Comparison of ENCODE assay signal across 22 cellular contexts in genomic region chr1:27358928-27359313, GRCh38. TPM values are rescaled to one million over a fixed set of nuclear protein-coding genes. Genes with fewer than 3 reads are reported as not detected.
DNase-seq lines count a peak whose midpoint lies in the region; ATAC-seq, FAIRE-seq and TF ChIP-seq lines count a peak whose summit lies in the region.
"Had no signal": no experiment of that assay in that cellular context is flagged by ENCODE, and none has a peak within 500 bp of the region (broad histone marks: within the 10 kb centered on the region; RNA-seq: fewer than 3 reads in every experiment).

No MANE protein-coding gene starts in this region.

- peaks cover 15% of the 10 kb centered on the region in 2 donors for H3K36me3 ChIP-seq in kidney (ENCODE audit: control insufficient read depth in 1 of 2, insufficient read depth in 2 of 2, low read length in 2 of 2)

- H3K9me3 Mint-ChIP-seq in activated CD4-positive, alpha-beta T cell treated with anti-CD3 and anti-CD28 coated beads, Interleukin-2, amount 10 ng/mL, durations not matched to agents 24 days and 14 days, result no peaks in the 10 kb centered on the region
- H3K9me3 Mint-ChIP-seq in activated B cell treated with CpG ODN at 0.5 μM for 24 hours, result no peaks in the 10 kb centered on the region
- no peaks in the 10 kb centered on the region for H3K9me3 Mint-ChIP-seq in naive thymus-derived CD8-positive, alpha-beta T cell
- H3K9me3 Mint-ChIP-seq: activated T-cell treated with anti-CD3 and anti-CD28 coated beads, Interleukin-2, amount 50 U/mL, for 72 hours had no signal

- intact Hi-C loops in activated CD4-positive, alpha-beta T cell treated with anti-CD3 and anti-CD28 coated beads, Interleukin-2, amount 10 ng/mL, durations not matched to agents 24 days and 14 days (cut with micrococcal nuclease), result no loop called here
- intact Hi-C loops in activated B cell treated with CpG ODN at 0.5 μM for 24 hours (cut with micrococcal nuclease) (no loop called here), kidney (cut with DNase I) (no loop called here)

- no peak overlapping the region for H3K27ac Mint-ChIP-seq in activated CD4-positive, alpha-beta T cell treated with anti-CD3 and anti-CD28 coated beads, Interleukin-2, amount 10 ng/mL, durations not matched to agents 24 days and 14 days
- peak overlapping the region; percentile 30 for H3K27ac Mint-ChIP-seq in activated B cell treated with CpG ODN at 0.5 μM for 24 hours
- peak overlapping the region in 4 of 10 donors; percentile 49 to 80 (median 64) for H3K27ac Mint-ChIP-seq in naive thymus-derived CD8-positive, alpha-beta T cell
- H3K27ac Mint-ChIP-seq: activated naive CD8-positive, alpha-beta T cell; activated T-cell treated with anti-CD3 and anti-CD28 coated beads, Interleukin-2, amount 50 U/mL, for 72 hours had no signal

- ATAC-seq in activated B cell treated with CpG ODN at 0.5 μM for 24 hours (ENCODE audit: low read depth) (no peak), left lobe of liver (no peak)
- ATAC-seq in naive thymus-derived CD8-positive, alpha-beta T cell, result no peak
- ATAC-seq: activated T-cell treated with anti-CD3 and anti-CD28 coated beads, Interleukin-2, amount 50 U/mL, for 72 hours; gastrocnemius medialis; sciatic nerve had no signal

- no peak for DNase-seq in activated CD4-positive, alpha-beta T cell treated with anti-CD3 and anti-CD28 coated beads, Interleukin-2, amount 10 ng/mL, durations not matched to agents 24 days and 14 days
- DNase-seq in activated CD4-positive, alpha-beta T cell treated with anti-CD3 and anti-CD28 coated beads, Interleukin-2, amount 50 U/mL, for 4 hours, result no peak
- DNase-seq in activated B cell treated with CpG ODN at 0.5 μM for 24 hours, result no peak
- no peak for DNase-seq in naive thymus-derived CD8-positive, alpha-beta T cell
- no peak for DNase-seq in left lobe of liver (ENCODE audit: low spot score)
- no peak for DNase-seq in kidney
- DNase-seq: activated T-cell treated with anti-CD3 and anti-CD28 coated beads, Interleukin-2, amount 50 U/mL, for 72 hours; effector CD8-positive, alpha-beta T cell; gastrocnemius medialis; KG1; NCI-H1694; stimulated activated CD4-positive, alpha-beta T cell treated with anti-CD3 and anti-CD28 coated beads, Interleukin-15, amount 100 ng/mL, for 24 hours; substantia nigra had no signal

- H3K4me1 ChIP-seq in kidney (ENCODE audit: control insufficient read depth in 1 of 2, insufficient read depth in 1 of 2, low read depth in 1 of 2, low read length in 2 of 2), result peaks cover 0 to 6% of the 10 kb centered on the region in 2 donors
- H3K4me1 ChIP-seq: gastrocnemius medialis had no signal

- H3K4me3 Mint-ChIP-seq in activated CD4-positive, alpha-beta T cell treated with anti-CD3 and anti-CD28 coated beads, Interleukin-2, amount 10 ng/mL, durations not matched to agents 24 days and 14 days, result peak overlapping the region; percentile 17
- peak overlapping the region; percentile 38 for H3K4me3 Mint-ChIP-seq in activated B cell treated with CpG ODN at 0.5 μM for 24 hours
- H3K4me3 Mint-ChIP-seq in naive thymus-derived CD8-positive, alpha-beta T cell, result peak overlapping the region in 8 of 10 donors; percentile 23 to 79 (median 56)

- H3K27me3 Mint-ChIP-seq in activated CD4-positive, alpha-beta T cell treated with anti-CD3 and anti-CD28 coated beads, Interleukin-2, amount 10 ng/mL, durations not matched to agents 24 days and 14 days, result no peaks in the 10 kb centered on the region
- no peaks in the 10 kb centered on the region for H3K27me3 Mint-ChIP-seq in activated B cell treated with CpG ODN at 0.5 μM for 24 hours
- no peaks in the 10 kb centered on the region for H3K27me3 Mint-ChIP-seq in naive thymus-derived CD8-positive, alpha-beta T cell
- H3K27me3 Mint-ChIP-seq: activated naive CD8-positive, alpha-beta T cell had no signal

- H3K4me1 Mint-ChIP-seq in activated CD4-positive, alpha-beta T cell treated with anti-CD3 and anti-CD28 coated beads, Interleukin-2, amount 10 ng/mL, durations not matched to agents 24 days and 14 days, result peaks cover 29% of the 10 kb centered on the region
- peaks cover 46% of the 10 kb centered on the region for H3K4me1 Mint-ChIP-seq in activated B cell treated with CpG ODN at 0.5 μM for 24 hours
- H3K4me1 Mint-ChIP-seq in naive thymus-derived CD8-positive, alpha-beta T cell, result peaks cover 16 to 59% (median 50%) of the 10 kb centered on the region in 4 donors

- no peak overlapping the region for H3K9ac ChIP-seq in kidney (ENCODE audit: low read length in 2 of 2)

- H3K27ac ChIP-seq in kidney (ENCODE audit: low read depth in 2 of 2, low read length in 2 of 2), result no peak overlapping the region
- H3K27ac ChIP-seq: esophagus muscularis mucosa, gastrocnemius medialis had no signal

- H3K4me3 ChIP-seq in kidney (ENCODE audit: low read length in 2 of 2), result no peak overlapping the region
- H3K4me3 ChIP-seq: esophagus muscularis mucosa, gastrocnemius medialis had no signal

- H3K36me3 Mint-ChIP-seq in activated CD4-positive, alpha-beta T cell treated with anti-CD3 and anti-CD28 coated beads, Interleukin-2, amount 10 ng/mL, durations not matched to agents 24 days and 14 days (ENCODE audit: low read depth), result peaks cover 4% of the 10 kb centered on the region
- peaks cover 4% of the 10 kb centered on the region for H3K36me3 Mint-ChIP-seq in activated B cell treated with CpG ODN at 0.5 μM for 24 hours (ENCODE audit: low read depth)
- no peaks in the 10 kb centered on the region for H3K36me3 Mint-ChIP-seq in naive thymus-derived CD8-positive, alpha-beta T cell
- H3K36me3 Mint-ChIP-seq: activated naive CD8-positive, alpha-beta T cell had no signal

- no peak for FAIRE-seq in kidney (lab: Jason Lieb, UNC)
- FAIRE-seq: D721Med had no signal

- no peaks in the 10 kb centered on the region for H3K9me3 ChIP-seq in kidney (ENCODE audit: control insufficient read depth in 1 of 2, low read length in 2 of 2)
- H3K9me3 ChIP-seq: esophagus muscularis mucosa, gastrocnemius medialis had no signal

- CTCF ChIA-PET in activated B cell treated with CpG ODN at 0.5 μM for 24 hours (lab: Charles Lee), result interaction anchor here (1.1 to 3.9 kb wide), 6 partner anchors 7 to 247 kb away, joined by 5 to 43 read pairs (median 16); partner anchors contain the start of genes AHDC1, CD164L2 and MAP3K6

- POLR2A ChIA-PET in activated B cell treated with CpG ODN at 0.5 μM for 24 hours (lab: Charles Lee), result interaction anchor here (9.1 kb wide), 1 partner anchor 16 kb away, joined by 75 read pairs; the partner anchor contains the start of gene SYTL1
- POLR2A ChIA-PET in naive thymus-derived CD8-positive, alpha-beta T cell (lab: Charles Lee), result interaction anchor here (2.2 to 9.7 kb wide), 4 partner anchors 7 to 16 kb away, joined by 9 to 142 read pairs (median 22); partner anchors contain the start of genes MAP3K6 and SYTL1

- TF ChIP-seq CTCF in activated B cell treated with CpG ODN at 0.5 μM for 24 hours (IDR thresholded peaks at IDR 0.05), result no peak
- no peak for TF ChIP-seq CTCF in kidney (IDR thresholded peaks at IDR 0.05; ENCODE audit: borderline replicate concordance, extremely low read depth, insufficient read depth)

RNA-seq across cellular contexts. Expression of gene MAP3K6, which starts 7.8 kb away (rescaled TPM):
- total RNA-seq in activated CD4-positive, alpha-beta T cell treated with anti-CD3 and anti-CD28 coated beads, Interleukin-2, amount 10 ng/mL, durations not matched to agents 24 days and 14 days, result 13.2 and 14.7 TPM in 2 replicates
- total RNA-seq in activated B cell treated with CpG ODN at 0.5 μM for 24 hours, result 4.6 and 7.4 TPM in 2 replicates
- total RNA-seq in naive thymus-derived CD8-positive, alpha-beta T cell, result 10 to 100 TPM; 10.1 to 11.6 TPM
- polyA plus RNA-seq in naive thymus-derived CD8-positive, alpha-beta T cell, result 1 to 10 TPM; 1.7 to 6.0 (median 3.0) TPM
- 7.1 TPM for total RNA-seq in left lobe of liver
- 86.7 TPM for total RNA-seq in kidney
- polyA plus RNA-seq in kidney (ENCODE audit: insufficient read depth, low read depth, low replicate concordance), result 59.7 TPM

RNA-seq across cellular contexts. Expression of gene FCN3, which starts 15.7 kb away (rescaled TPM):
- not detected in 2 replicates for total RNA-seq in activated CD4-positive, alpha-beta T cell treated with anti-CD3 and anti-CD28 coated beads, Interleukin-2, amount 10 ng/mL, durations not matched to agents 24 days and 14 days
- total RNA-seq in activated B cell treated with CpG ODN at 0.5 μM for 24 hours (not detected in 2 replicates), left lobe of liver (101 TPM), kidney (7.9 TPM)
- not detected for total RNA-seq in naive thymus-derived CD8-positive, alpha-beta T cell
- polyA plus RNA-seq in naive thymus-derived CD8-positive, alpha-beta T cell, result not detected
- polyA plus RNA-seq in kidney (ENCODE audit: insufficient read depth, low read depth, low replicate concordance), result 240 TPM
- total RNA-seq: A172; activated T-cell treated with anti-CD3 and anti-CD28 coated beads, Interleukin-2, amount 50 U/mL, for 72 hours; kidney epithelial cell; lung microvascular endothelial cell had no signal
- polyA plus RNA-seq: BJ had no signal

RNA-seq across cellular contexts. Expression of gene SYTL1, which starts 17.1 kb away (rescaled TPM):
- 29.7 and 29.8 TPM in 2 replicates for total RNA-seq in activated CD4-positive, alpha-beta T cell treated with anti-CD3 and anti-CD28 coated beads, Interleukin-2, amount 10 ng/mL, durations not matched to agents 24 days and 14 days
- total RNA-seq in activated B cell treated with CpG ODN at 0.5 μM for 24 hours, result 76.0 and 81.9 TPM in 2 replicates
- total RNA-seq in naive thymus-derived CD8-positive, alpha-beta T cell, result 100 to 1,000 TPM; 125 to 135 TPM
- polyA plus RNA-seq in naive thymus-derived CD8-positive, alpha-beta T cell, result 10 to 100 TPM; 74.4 to 92.3 (median 91.9) TPM
- total RNA-seq in left lobe of liver, result 0.81 TPM
- total RNA-seq in kidney, result 19.3 TPM
- polyA plus RNA-seq in kidney (ENCODE audit: insufficient read depth, low read depth, low replicate concordance), result 5.9 TPM
- total RNA-seq: lung microvascular endothelial cell had no signal

RNA-seq across cellular contexts. Expression of gene CD164L2, which starts 24.2 kb away (rescaled TPM):
- not detected in 2 replicates for total RNA-seq in activated CD4-positive, alpha-beta T cell treated with anti-CD3 and anti-CD28 coated beads, Interleukin-2, amount 10 ng/mL, durations not matched to agents 24 days and 14 days
- total RNA-seq in activated B cell treated with CpG ODN at 0.5 μM for 24 hours (0.16 TPM in 1 of 2 replicates, not detected in the other), left lobe of liver (not detected), kidney (0.63 TPM)
- not detected for total RNA-seq in naive thymus-derived CD8-positive, alpha-beta T cell
- under 1 TPM in 1 of 3 donors, not detected in 2; 0.17 TPM for polyA plus RNA-seq in naive thymus-derived CD8-positive, alpha-beta T cell
- polyA plus RNA-seq in kidney (ENCODE audit: insufficient read depth, low read depth, low replicate concordance), result 1.1 TPM
- total RNA-seq: A172; activated T-cell treated with anti-CD3 and anti-CD28 coated beads, Interleukin-2, amount 50 U/mL, for 72 hours; esophagus muscularis mucosa; gastrocnemius medialis; lung microvascular endothelial cell; sciatic nerve; ureter had no signal
- polyA plus RNA-seq: BJ had no signal

RNA-seq across cellular contexts. Expression of gene GPR3, which starts 33.5 kb away (rescaled TPM):
- total RNA-seq in activated CD4-positive, alpha-beta T cell treated with anti-CD3 and anti-CD28 coated beads, Interleukin-2, amount 10 ng/mL, durations not matched to agents 24 days and 14 days, result 3.3 TPM in 2 replicates
- total RNA-seq in activated B cell treated with CpG ODN at 0.5 μM for 24 hours (0.11 TPM in 1 of 2 replicates, not detected in the other), left lobe of liver (not detected), kidney (0.38 TPM)
- total RNA-seq in naive thymus-derived CD8-positive, alpha-beta T cell, result not detected
- polyA plus RNA-seq in naive thymus-derived CD8-positive, alpha-beta T cell, result under 1 TPM in 2 of 3 donors, not detected in 1; 0.10 to 0.28 TPM
- polyA plus RNA-seq in kidney (ENCODE audit: insufficient read depth, low read depth, low replicate concordance), result 0.77 TPM

Comparison
In these comparisons a context has a peak if more than half of its experiments do, and no peak if none do; other contexts are left out.
1. RNA of gene FCN3, which starts 15.7 kb away (total RNA-seq): 101 TPM in left lobe of liver (single experiment); 7.9 TPM in kidney (single experiment), not detected in activated CD4-positive, alpha-beta T cell treated with anti-CD3 and anti-CD28 coated beads, Interleukin-2, amount 10 ng/mL, durations not matched to agents 24 days and 14 days, not detected in activated B cell treated with CpG ODN at 0.5 μM for 24 hours and not detected in naive thymus-derived CD8-positive, alpha-beta T cell; every median in the first group is over 10 times any median in the second.
2. RNA of gene SYTL1, which starts 17.1 kb away (total RNA-seq): 125 to 135 TPM in naive thymus-derived CD8-positive, alpha-beta T cell, 76.0 to 81.9 TPM in activated B cell treated with CpG ODN at 0.5 μM for 24 hours, 29.7 to 29.8 TPM in activated CD4-positive, alpha-beta T cell treated with anti-CD3 and anti-CD28 coated beads, Interleukin-2, amount 10 ng/mL, durations not matched to agents 24 days and 14 days and 19.3 TPM in kidney (single experiment); 0.81 TPM in left lobe of liver (single experiment); every median in the first group is over 10 times any median in the second.
3. Peak in every context shown above with its lines, with median percentiles within 50 percentile points of each other: H3K4me3 Mint-ChIP-seq.